ENCODE assay signal across 35 cellular contexts in genomic region chr12:52744493-52745156, GRCh38. TPM values are rescaled to one million over a fixed set of nuclear protein-coding genes. Genes with fewer than 3 reads are reported as not detected.
"Had no signal": no experiment of that assay in that cellular context is flagged by ENCODE, and none has a peak within 500 bp of the region (broad histone marks: within the 10 kb centered on the region; RNA-seq: fewer than 3 reads in every experiment).

No MANE protein-coding gene starts in this region.

- H3K9me3 ChIP-seq: esophagus squamous epithelium, gastrocnemius medialis, heart right ventricle, left lung, lower lobe of right lung, mucosa of descending colon had no signal

- H3K4me1 Mint-ChIP-seq: endodermal cell, mesothelial cell of epicardium, naive B cell had no signal

- H3K4me3 ChIP-seq: esophagus squamous epithelium, gastrocnemius medialis, heart right ventricle, left lung, lower lobe of right lung, mucosa of descending colon had no signal

- DNase-seq: cortex of kidney; effector CD8-positive, alpha-beta T cell; effector memory CD8-positive, alpha-beta T cell; endodermal cell; erythroblast; esophagus squamous epithelium; foreskin fibroblast; foreskin melanocyte; gastrocnemius medialis; glutamatergic neuron; head of caudate nucleus; heart right ventricle; hippocampal formation; left cardiac atrium; left lung; left ventricle myocardium superior; lower lobe of right lung; mesenchymal stem cell; mucosa of descending colon; naive B cell; naive thymus-derived CD8-positive, alpha-beta T cell had no signal

- H3K4me3 Mint-ChIP-seq: dendritic cell treated with granulocyte-macrophage colony-stimulating factor and Interleukin-4, amounts not matched to agents 40 ng/mL and 50 ng/mL, for 4 days; effector memory CD8-positive, alpha-beta T cell; endodermal cell; mesothelial cell of epicardium; naive B cell; naive thymus-derived CD8-positive, alpha-beta T cell had no signal

- H3K27ac ChIP-seq: epithelial cell of prostate, esophagus squamous epithelium, gastrocnemius medialis, heart right ventricle, left lung, lower lobe of right lung had no signal

- ATAC-seq: effector memory CD8-positive, alpha-beta T cell; esophagus mucosa; gastrocnemius medialis; heart right ventricle; left cardiac atrium; left lung; left ventricle myocardium superior; lower lobe of right lung; mucosa of descending colon; naive thymus-derived CD8-positive, alpha-beta T cell had no signal

- H3K4me1 ChIP-seq: esophagus squamous epithelium, gastrocnemius medialis, heart right ventricle, left lung, lower lobe of right lung had no signal

- H3K9me3 Mint-ChIP-seq: dendritic cell treated with granulocyte-macrophage colony-stimulating factor and Interleukin-4, amounts not matched to agents 40 ng/mL and 50 ng/mL, for 4 days; effector memory CD8-positive, alpha-beta T cell; endodermal cell; mesothelial cell of epicardium had no signal

- H3K36me3 Mint-ChIP-seq: mesothelial cell of epicardium, naive B cell had no signal

- H3K36me3 ChIP-seq: esophagus squamous epithelium, gastrocnemius medialis, heart right ventricle, left lung, lower lobe of right lung had no signal

- FAIRE-seq: endometrium, islet of Langerhans, keratinocyte had no signal

- H3K27ac Mint-ChIP-seq: dendritic cell treated with granulocyte-macrophage colony-stimulating factor and Interleukin-4, amounts not matched to agents 40 ng/mL and 50 ng/mL, for 4 days; effector memory CD8-positive, alpha-beta T cell; endodermal cell; mesothelial cell of epicardium; naive B cell had no signal

RNA-seq across cellular contexts. Expression of gene KRT76, which starts 32.5 kb away (rescaled TPM):
- total RNA-seq: dermis microvascular lymphatic vessel endothelial cell; endodermal cell; esophagus squamous epithelium; gastrocnemius medialis; glomerular endothelial cell; heart right ventricle; kidney epithelial cell; left cardiac atrium; left lung; left ventricle myocardium superior; lower leg skin; lower lobe of right lung; lung microvascular endothelial cell; mesenteric fat pad; mesothelial cell of epicardium; mucosa of descending colon; myocyte; naive thymus-derived CD8-positive, alpha-beta T cell had no signal

RNA-seq across cellular contexts. Expression of gene KRT77, which starts 41.3 kb away (rescaled TPM):
- total RNA-seq: dermis microvascular lymphatic vessel endothelial cell; endodermal cell; esophagus mucosa; esophagus squamous epithelium; gastrocnemius medialis; glomerular endothelial cell; kidney epithelial cell; left cardiac atrium; left lung; left ventricle myocardium superior; lower lobe of right lung; lung microvascular endothelial cell; mesenteric fat pad; mesothelial cell of epicardium; mucosa of descending colon; myocyte; naive thymus-derived CD8-positive, alpha-beta T cell had no signal

RNA-seq across cellular contexts. Expression of gene KRT3, which starts 51.3 kb away (rescaled TPM):
- total RNA-seq: dermis microvascular lymphatic vessel endothelial cell; endodermal cell; gastrocnemius medialis; heart right ventricle; kidney epithelial cell; left cardiac atrium; left lung; left ventricle myocardium superior; lower leg skin; lower lobe of right lung; lung microvascular endothelial cell; mesenteric fat pad; mucosa of descending colon; myocyte; naive thymus-derived CD8-positive, alpha-beta T cell had no signal
